23 cellular contexts compared by ENCODE assay signal in the genomic region with DNA sequence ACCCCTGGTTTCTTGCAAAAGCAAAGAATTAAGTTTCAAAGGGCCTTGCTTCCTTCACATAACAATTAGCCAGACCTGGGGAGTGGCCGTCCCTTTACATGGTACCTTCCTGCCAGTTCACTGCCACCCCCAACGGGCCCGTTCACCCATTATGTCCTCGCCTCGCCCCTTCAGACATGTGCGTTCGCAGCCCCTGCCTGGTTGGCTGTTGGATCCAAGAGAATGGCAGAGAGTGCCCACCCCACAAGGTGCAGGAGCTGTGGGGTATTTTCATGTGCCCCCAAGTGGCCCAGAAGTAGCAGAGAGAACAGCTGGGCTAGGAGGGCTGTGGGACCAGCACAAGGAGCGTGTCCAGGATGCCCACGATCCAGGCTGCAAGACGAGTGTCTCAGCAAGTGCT.
DNase-seq lines count a peak whose midpoint lies in the region; ATAC-seq and TF ChIP-seq lines count a peak whose summit lies in the region.
"Had no signal": no experiment of that assay in that cellular context is flagged by ENCODE, and none has a peak within 500 bp of the region (broad histone marks: within the 10 kb centered on the region; RNA-seq: fewer than 3 reads in every experiment).

No MANE protein-coding gene starts in this region.

- intact Hi-C loops in Right ventricle myocardium superior (cut with DNase I) = no loop called here

- H3K27me3 Mint-ChIP-seq in stimulated activated memory B cell treated with anti-CD40 and anti-IgM and Interleukin-4, amounts not matched to agents 10 μg/mL and 1 μg/mL and 100 μg/mL, for 72 hours = peaks cover 24% of the 10 kb centered on the region
- H3K27me3 Mint-ChIP-seq: CD4-positive, CD25-positive, alpha-beta regulatory T cell had no signal

- H3K27me3 ChIP-seq in right atrium auricular region (no peaks in the 10 kb centered on the region), RWPE2 (ENCODE audit: insufficient read depth, poor library complexity, severe bottlenecking) (no peaks in the 10 kb centered on the region), neuronal stem cell (ENCODE audit: control insufficient read depth in 3 of 3, insufficient read depth in 3 of 3, low read depth in 1 of 3, low read length in 3 of 3) (peaks cover 0 to 9% (median 0%) of the 10 kb centered on the region in 3 experiments)
- H3K27me3 ChIP-seq: BE2C, BLaER1 had no signal

- ATAC-seq in Right ventricle myocardium superior (ENCODE audit: poor library complexity) = no peak
- ATAC-seq in RWPE2 (ENCODE audit: low read depth) = no peak
- no peak for ATAC-seq in stimulated activated memory B cell treated with anti-CD40 and anti-IgM and Interleukin-4, amounts not matched to agents 10 μg/mL and 1 μg/mL and 100 μg/mL, for 72 hours
- ATAC-seq in HG03095 (IDR thresholded peaks at IDR 0.05; ENCODE audit: unreplicated experiment) = no peak

- no peaks in the 10 kb centered on the region for H3K9me3 Mint-ChIP-seq in stimulated activated memory B cell treated with anti-CD40 and anti-IgM and Interleukin-4, amounts not matched to agents 10 μg/mL and 1 μg/mL and 100 μg/mL, for 72 hours
- H3K9me3 Mint-ChIP-seq: CD14-positive monocyte; CD4-positive, alpha-beta memory T cell; CD4-positive, CD25-positive, alpha-beta regulatory T cell; CD8-positive, alpha-beta memory T cell had no signal

- H4K8ac ChIP-seq in neuronal stem cell (ENCODE audit: low read depth, low read length) = no peak overlapping the region

- no peaks in the 10 kb centered on the region for H3K36me3 ChIP-seq in right atrium auricular region
- no peaks in the 10 kb centered on the region for H3K36me3 ChIP-seq in RWPE2 (ENCODE audit: low read depth)
- H3K36me3 ChIP-seq in neuronal stem cell (replicated peaks in 1 of 2; ENCODE audit: control insufficient read depth in 2 of 2, insufficient read depth in 2 of 2, low read length in 2 of 2) = no peaks in the 10 kb centered on the region
- H3K36me3 ChIP-seq: BE2C, BLaER1 had no signal

- H3K4me3 Mint-ChIP-seq in stimulated activated memory B cell treated with anti-CD40 and anti-IgM and Interleukin-4, amounts not matched to agents 10 μg/mL and 1 μg/mL and 100 μg/mL, for 72 hours = no peak overlapping the region
- H3K4me3 Mint-ChIP-seq: CD14-positive monocyte; CD4-positive, alpha-beta memory T cell; CD4-positive, CD25-positive, alpha-beta regulatory T cell; CD8-positive, alpha-beta memory T cell had no signal

- H3K36me3 Mint-ChIP-seq in stimulated activated memory B cell treated with anti-CD40 and anti-IgM and Interleukin-4, amounts not matched to agents 10 μg/mL and 1 μg/mL and 100 μg/mL, for 72 hours = no peaks in the 10 kb centered on the region
- H3K36me3 Mint-ChIP-seq: CD14-positive monocyte; CD4-positive, alpha-beta memory T cell; CD4-positive, CD25-positive, alpha-beta regulatory T cell; CD8-positive, alpha-beta memory T cell had no signal

- H2BK5ac ChIP-seq in neuronal stem cell (ENCODE audit: low read length) = peak overlapping the region; percentile 43

- no peak overlapping the region for H3K18ac ChIP-seq in neuronal stem cell (ENCODE audit: low read length)

- H3K79me1 ChIP-seq in neuronal stem cell (ENCODE audit: low read depth, low read length) = no peaks in the 10 kb centered on the region

- TF ChIP-seq CTCF in right atrium auricular region (IDR thresholded peaks at IDR 0.05) (no peak), RWPE2 (IDR thresholded peaks at IDR 0.05; ENCODE audit: poor library complexity, severe bottlenecking) (no peak)

- H3K23ac ChIP-seq in neuronal stem cell (ENCODE audit: low read depth, low read length, poor library complexity) = no peak overlapping the region

- H3K27ac Mint-ChIP-seq in stimulated activated memory B cell treated with anti-CD40 and anti-IgM and Interleukin-4, amounts not matched to agents 10 μg/mL and 1 μg/mL and 100 μg/mL, for 72 hours = no peak overlapping the region
- H3K27ac Mint-ChIP-seq: CD14-positive monocyte; CD4-positive, alpha-beta memory T cell; CD4-positive, CD25-positive, alpha-beta regulatory T cell; CD8-positive, alpha-beta memory T cell had no signal

- no peak overlapping the region for H2BK15ac ChIP-seq in neuronal stem cell (ENCODE audit: low read length)

- H3K4me1 ChIP-seq in right atrium auricular region = no peaks in the 10 kb centered on the region
- H3K4me1 ChIP-seq in RWPE2 (ENCODE audit: insufficient read depth, poor library complexity, severe bottlenecking) = peaks cover 3% of the 10 kb centered on the region
- H3K4me1 ChIP-seq in neuronal stem cell (ENCODE audit: control insufficient read depth in 2 of 2, insufficient read depth in 1 of 2, low read depth in 1 of 2, low read length in 2 of 2) = peaks cover 5 to 11% of the 10 kb centered on the region in 2 donors
- H3K4me1 ChIP-seq: BE2C had no signal

- no peaks in the 10 kb centered on the region for H3K4me1 Mint-ChIP-seq in stimulated activated memory B cell treated with anti-CD40 and anti-IgM and Interleukin-4, amounts not matched to agents 10 μg/mL and 1 μg/mL and 100 μg/mL, for 72 hours
- H3K4me1 Mint-ChIP-seq: CD14-positive monocyte; CD4-positive, alpha-beta memory T cell; CD4-positive, CD25-positive, alpha-beta regulatory T cell; CD8-positive, alpha-beta memory T cell had no signal

- no peak overlapping the region for H3K14ac ChIP-seq in neuronal stem cell (ENCODE audit: low read length)

- no peak overlapping the region for H2AFZ ChIP-seq in neuronal stem cell (ENCODE audit: low read length)

- H2BK120ac ChIP-seq in neuronal stem cell (ENCODE audit: low read depth, low read length) = no peak overlapping the region

- H3K9me3 ChIP-seq in right atrium auricular region (no peaks in the 10 kb centered on the region), RWPE2 (ENCODE audit: severe bottlenecking) (no peaks in the 10 kb centered on the region), neuronal stem cell (replicated peaks in 1 of 2; ENCODE audit: control insufficient read depth in 2 of 2, insufficient read depth in 1 of 2, low read depth in 1 of 2, low read length in 2 of 2) (no peaks in the 10 kb centered on the region)
- H3K9me3 ChIP-seq: BE2C, BLaER1 had no signal

- no peak overlapping the region for H2BK12ac ChIP-seq in neuronal stem cell (ENCODE audit: low read length)

- H2AK5ac ChIP-seq in neuronal stem cell (ENCODE audit: low read depth, low read length) = peak overlapping the region; percentile 47

- no peak overlapping the region for H4K91ac ChIP-seq in neuronal stem cell (ENCODE audit: low read depth, low read length, poor library complexity)

- DNase-seq in Right ventricle myocardium superior = peak; percentile 30
- no peak for DNase-seq in right atrium auricular region (ENCODE audit: low spot score)
- DNase-seq in RWPE2 (ENCODE audit: low spot score) = peak; percentile 84
- DNase-seq in neuronal stem cell (ENCODE audit: low spot score) = no peak
- no peak for DNase-seq in effector CD8-positive, alpha-beta T cell (lab: John Stamatoyannopoulos, UW)
- DNase-seq: 8988T; ACHN; BE2C; C1 segment of cervical spinal cord; CD4-positive, alpha-beta memory T cell; CD4-positive, CD25-positive, alpha-beta regulatory T cell; CD8-positive, alpha-beta memory T cell; COR-L47; DMS 273 treated with DMSO at 0.1 percent for 48 hours; DMS153; DMS53; DMS79; DND-41; GF-D8 had no signal

- H3K4me3 ChIP-seq in right atrium auricular region = no peak overlapping the region
- no peak overlapping the region for H3K4me3 ChIP-seq in RWPE2 (ENCODE audit: severe bottlenecking)
- H3K4me3 ChIP-seq in neuronal stem cell (ENCODE audit: low read length in 2 of 2) = no peak overlapping the region
- H3K4me3 ChIP-seq: BLaER1 had no signal

- H3K9ac ChIP-seq in neuronal stem cell (ENCODE audit: low read depth, low read length, poor library complexity) = no peak overlapping the region
- H3K9ac ChIP-seq: BLaER1 had no signal

- no peak overlapping the region for H3K27ac ChIP-seq in right atrium auricular region
- no peak overlapping the region for H3K27ac ChIP-seq in RWPE2 (ENCODE audit: poor library complexity, severe bottlenecking)
- no peak overlapping the region for H3K27ac ChIP-seq in neuronal stem cell (replicated peaks; ENCODE audit: low read length)
- H3K27ac ChIP-seq: BLaER1 had no signal

- H3K4me2 ChIP-seq in neuronal stem cell (ENCODE audit: insufficient read depth, low read length, poor library complexity, severe bottlenecking) = no peak overlapping the region

- H3K4ac ChIP-seq in neuronal stem cell (ENCODE audit: low read length) = no peak overlapping the region

- no CpG with 5 or more reads among the region's 10 CpGs for WGBS in neuronal stem cell (ENCODE audit: extremely low coverage in 2 of 2, insufficient read length in 2 of 2, insufficient replicate concordance in 1 of 2), 2 donors

Comparison
In these comparisons a context has a peak if more than half of its experiments do, and no peak if none do; other contexts are left out.
1. DNase-seq: peak in Right ventricle myocardium superior (single experiment) and RWPE2 (single experiment); none in right atrium auricular region (single experiment), neuronal stem cell (single experiment) and effector CD8-positive, alpha-beta T cell (single experiment).